4 cellular contexts compared by ENCODE assay signal in the genomic region with DNA sequence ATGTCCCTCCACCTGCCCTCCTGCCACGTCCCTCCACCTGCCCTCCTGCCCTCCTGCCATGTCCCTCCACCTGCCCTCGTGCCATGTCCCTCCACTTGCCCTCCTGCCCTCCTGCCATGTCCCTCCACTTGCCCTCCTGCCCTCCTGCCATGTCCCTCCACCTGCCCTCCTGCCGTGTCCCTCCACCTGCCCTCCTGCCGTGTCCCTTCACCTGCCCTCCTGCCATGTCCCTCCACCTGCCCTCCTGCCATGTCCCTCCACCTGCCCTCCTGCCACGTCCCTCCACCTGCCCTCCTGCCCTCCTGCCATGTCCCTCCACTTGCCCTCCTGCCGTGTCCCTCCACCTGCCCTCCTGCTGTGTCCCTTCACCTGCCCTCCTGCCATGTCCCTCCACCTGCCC. TPM values are rescaled to one million over a fixed set of nuclear protein-coding genes. Genes with fewer than 3 reads are reported as not detected.
DNase-seq lines count a peak whose midpoint lies in the region; ATAC-seq, FAIRE-seq and TF ChIP-seq lines count a peak whose summit lies in the region.
"Not testable (repeated sequence)": the region's sequence is repeated elsewhere in the genome, so short reads cannot be mapped to it uniquely, and the experiment has no call there.

No MANE protein-coding gene starts in this region.

- H3K14ac ChIP-seq in IMR-90 (replicated peaks; ENCODE audit: low read depth, low read length); neuronal stem cell (ENCODE audit: low read length): not testable (repeated sequence)

- not testable (repeated sequence) for DNase-seq in GM12891 (ENCODE audit: insufficient read length, low spot score); IMR-90; bronchial epithelial cell (ENCODE audit: low read depth); neuronal stem cell (ENCODE audit: low spot score)

- not testable (repeated sequence) for H3K56ac ChIP-seq in IMR-90 (ENCODE audit: extremely low read depth, insufficient read depth, low read length)

- POLR2A ChIA-PET in IMR-90 (lab: Charles Lee; ENCODE audit: unreplicated experiment): not testable (repeated sequence)

- H2BK15ac ChIP-seq in IMR-90 (ENCODE audit: low read depth, low read length); neuronal stem cell (ENCODE audit: low read length): not testable (repeated sequence)

- WGBS in IMR-90 (ENCODE audit: extremely low coverage in 2 of 2, insufficient read length in 1 of 2), 2 experiments: no CpG with 5 or more reads among the region's 6 CpGs
- WGBS in neuronal stem cell (ENCODE audit: extremely low coverage in 2 of 2, insufficient read length in 2 of 2, insufficient replicate concordance in 1 of 2), 2 donors: no CpG with 5 or more reads among the region's 6 CpGs

- H2BK5ac ChIP-seq in IMR-90 (ENCODE audit: low read depth, low read length, poor library complexity, severe bottlenecking); neuronal stem cell (ENCODE audit: low read length): not testable (repeated sequence)

- CTCF ChIA-PET in IMR-90 (lab: Yijun Ruan, JAX): not testable (repeated sequence)

- TF ChIP-seq CTCF in IMR-90 (conservative IDR thresholded peaks at IDR 0.05; ENCODE audit: low read depth, low read length); bronchial epithelial cell (IDR thresholded peaks at IDR 0.05; ENCODE audit: insufficient read depth, low read length, severe bottlenecking): not testable (repeated sequence)

- not testable (repeated sequence) for H2BK120ac ChIP-seq in IMR-90 (ENCODE audit: low read depth, low read length); neuronal stem cell (ENCODE audit: low read depth, low read length)

- not testable (repeated sequence) for TF ChIP-seq POLR2A in GM12891 (IDR thresholded peaks at IDR 0.05; ENCODE audit: low read depth, low read length); IMR-90 (IDR thresholded peaks at IDR 0.05; ENCODE audit: low read depth, low read length)

- H4K8ac ChIP-seq in IMR-90 (ENCODE audit: low read depth in 2 of 2, low read length in 2 of 2): not testable (repeated sequence)
- H4K8ac ChIP-seq in neuronal stem cell (ENCODE audit: low read depth, low read length): peak overlapping the region; percentile 86

- peak overlapping the region; percentile 68 for H2AK5ac ChIP-seq in IMR-90 (ENCODE audit: low read depth, low read length)
- not testable (repeated sequence) for H2AK5ac ChIP-seq in neuronal stem cell (ENCODE audit: low read depth, low read length)

- H3K27ac ChIP-seq in IMR-90 (ENCODE audit: insufficient read depth, low read length); neuronal stem cell (replicated peaks; ENCODE audit: low read length): not testable (repeated sequence)

- not testable (repeated sequence) for BruUV-seq in IMR-90 (replicated peaks; lab: Mats Ljungman, UMichigan)

- not testable (repeated sequence) for ATAC-seq in IMR-90 (ENCODE audit: low read depth)

- H3K9me1 ChIP-seq in IMR-90 (ENCODE audit: insufficient read depth, low read length): peaks cover 24% of the 10 kb centered on the region

- intact Hi-C loops in IMR-90 (cut with micrococcal nuclease): not testable (repeated sequence)

- FAIRE-seq in GM12891 (lab: Jason Lieb, UNC) (peak; percentile 43), bronchial epithelial cell (lab: Jason Lieb, UNC) (peak; percentile 60)

- H3K23ac ChIP-seq in IMR-90 (ENCODE audit: low read depth, low read length): not testable (repeated sequence)
- peak overlapping the region; percentile 71 for H3K23ac ChIP-seq in neuronal stem cell (ENCODE audit: low read depth, low read length, poor library complexity)

- H2AFZ ChIP-seq in IMR-90 (replicated peaks; ENCODE audit: low read length, poor library complexity); neuronal stem cell (ENCODE audit: low read length): not testable (repeated sequence)

- H4K5ac ChIP-seq in IMR-90 (ENCODE audit: low read depth, low read length): not testable (repeated sequence)

- H3K4ac ChIP-seq in IMR-90 (ENCODE audit: low read depth, low read length); neuronal stem cell (ENCODE audit: low read length): not testable (repeated sequence)

- H3K27me3 ChIP-seq in IMR-90 (ENCODE audit: control insufficient read depth, insufficient read depth, low read length); bronchial epithelial cell (ENCODE audit: control insufficient read depth, insufficient read depth, low read length); neuronal stem cell (ENCODE audit: control insufficient read depth in 3 of 3, insufficient read depth in 3 of 3, low read depth in 1 of 3, low read length in 3 of 3): not testable (repeated sequence)

- peaks cover 12% of the 10 kb centered on the region; the same call in 1 of the 2 replicates for H4K20me1 ChIP-seq in IMR-90 (ENCODE audit: insufficient read depth, low read length)

- H3K9ac ChIP-seq in IMR-90 (ENCODE audit: low read depth, low read length): not testable (repeated sequence)
- H3K9ac ChIP-seq in neuronal stem cell (ENCODE audit: low read depth, low read length, poor library complexity): peak overlapping the region; percentile 81

- H3K4me2 ChIP-seq in IMR-90 (ENCODE audit: low read depth, low read length); neuronal stem cell (ENCODE audit: insufficient read depth, low read length, poor library complexity, severe bottlenecking): not testable (repeated sequence)

- not testable (repeated sequence) for H3K4me3 ChIP-seq in IMR-90 (ENCODE audit: insufficient read depth, low read depth, low read length); bronchial epithelial cell (ENCODE audit: low read depth, low read length); neuronal stem cell (ENCODE audit: low read length in 2 of 2)

- H4K91ac ChIP-seq in IMR-90 (ENCODE audit: insufficient read depth, low read depth, low read length); neuronal stem cell (ENCODE audit: low read depth, low read length, poor library complexity): not testable (repeated sequence)

- H2BK20ac ChIP-seq in IMR-90 (ENCODE audit: low read depth, low read length): not testable (repeated sequence)

- not testable (repeated sequence) for H3K9me3 ChIP-seq in IMR-90 (ENCODE audit: control insufficient read depth, insufficient read depth, low read length); neuronal stem cell (replicated peaks in 1 of 2; ENCODE audit: control insufficient read depth in 2 of 2, insufficient read depth in 1 of 2, low read depth in 1 of 2, low read length in 2 of 2)

- peaks cover 23% of the 10 kb centered on the region for H3K4me1 ChIP-seq in IMR-90 (ENCODE audit: control insufficient read depth, insufficient read depth, low read length)
- H3K4me1 ChIP-seq in neuronal stem cell (ENCODE audit: control insufficient read depth in 2 of 2, insufficient read depth in 1 of 2, low read depth in 1 of 2, low read length in 2 of 2): not testable (repeated sequence)

- in situ Hi-C loops in IMR-90 (cut with MboI; ENCODE audit: low sequenced_read_pairs): not testable (repeated sequence)

- H3K79me1 ChIP-seq in IMR-90 (ENCODE audit: low read depth in 1 of 2, low read length in 2 of 2): peaks cover 0 to 24% of the 10 kb centered on the region in 2 experiments; a peak in 1 of 4 replicates
- not testable (repeated sequence) for H3K79me1 ChIP-seq in neuronal stem cell (ENCODE audit: low read depth, low read length)

- H2BK12ac ChIP-seq in neuronal stem cell (ENCODE audit: low read length): not testable (repeated sequence)

- not testable (repeated sequence) for H3K18ac ChIP-seq in IMR-90 (ENCODE audit: low read depth, low read length); neuronal stem cell (ENCODE audit: low read length)

- H2AK9ac ChIP-seq in IMR-90 (replicated peaks; ENCODE audit: low read depth, low read length, poor library complexity): not testable (repeated sequence)

- dilution Hi-C loops in IMR-90 (cut with HindIII; ENCODE audit: low sequenced_read_pairs, unreplicated experiment): not testable (repeated sequence)

- H3K36me3 ChIP-seq in IMR-90 (ENCODE audit: control insufficient read depth, insufficient read depth, low read length) (peaks cover 30% of the 10 kb centered on the region), neuronal stem cell (replicated peaks in 1 of 2; ENCODE audit: control insufficient read depth in 2 of 2, insufficient read depth in 2 of 2, low read length in 2 of 2) (peaks cover 4 to 31% of the 10 kb centered on the region in 2 donors)
- H3K36me3 ChIP-seq in bronchial epithelial cell (ENCODE audit: control insufficient read depth, insufficient read depth, low read length): not testable (repeated sequence)

- not testable (repeated sequence) for TF ChIP-seq RAD21 in IMR-90 (IDR thresholded peaks at IDR 0.05; ENCODE audit: low read length)

RNA-seq across cellular contexts. Expression of gene TPCN2, which starts 28.2 kb away (rescaled TPM):
- polyA plus RNA-seq in GM12891 (2012; ENCODE audit: low read depth, missing spikeins): 6.4 TPM
- 3.1 and 3.4 TPM in 2 replicates for total RNA-seq in IMR-90 (2012; rRNA removed)
- 6.9 and 8.0 TPM in 2 replicates for polyA plus RNA-seq in IMR-90 (2012; rRNA removed)
- 5.9 and 7.4 TPM in 2 replicates for polyA plus RNA-seq in IMR-90 (2012; cell fraction: cytosol; rRNA removed)
- 41.5 and 56.5 TPM in 2 replicates for polyA plus RNA-seq in IMR-90 (2012; cell fraction: nucleus; rRNA removed; ENCODE audit: low replicate concordance)
- 4.5 and 6.5 TPM in 2 replicates for total RNA-seq in bronchial epithelial cell
- 4.3 TPM for polyA plus RNA-seq in neuronal stem cell (2013, experiment 1 of 2)
- 4.3 TPM for polyA plus RNA-seq in neuronal stem cell (2013, experiment 2 of 2)
